ENCODE assay signal across 13 cellular contexts in the genomic region with DNA sequence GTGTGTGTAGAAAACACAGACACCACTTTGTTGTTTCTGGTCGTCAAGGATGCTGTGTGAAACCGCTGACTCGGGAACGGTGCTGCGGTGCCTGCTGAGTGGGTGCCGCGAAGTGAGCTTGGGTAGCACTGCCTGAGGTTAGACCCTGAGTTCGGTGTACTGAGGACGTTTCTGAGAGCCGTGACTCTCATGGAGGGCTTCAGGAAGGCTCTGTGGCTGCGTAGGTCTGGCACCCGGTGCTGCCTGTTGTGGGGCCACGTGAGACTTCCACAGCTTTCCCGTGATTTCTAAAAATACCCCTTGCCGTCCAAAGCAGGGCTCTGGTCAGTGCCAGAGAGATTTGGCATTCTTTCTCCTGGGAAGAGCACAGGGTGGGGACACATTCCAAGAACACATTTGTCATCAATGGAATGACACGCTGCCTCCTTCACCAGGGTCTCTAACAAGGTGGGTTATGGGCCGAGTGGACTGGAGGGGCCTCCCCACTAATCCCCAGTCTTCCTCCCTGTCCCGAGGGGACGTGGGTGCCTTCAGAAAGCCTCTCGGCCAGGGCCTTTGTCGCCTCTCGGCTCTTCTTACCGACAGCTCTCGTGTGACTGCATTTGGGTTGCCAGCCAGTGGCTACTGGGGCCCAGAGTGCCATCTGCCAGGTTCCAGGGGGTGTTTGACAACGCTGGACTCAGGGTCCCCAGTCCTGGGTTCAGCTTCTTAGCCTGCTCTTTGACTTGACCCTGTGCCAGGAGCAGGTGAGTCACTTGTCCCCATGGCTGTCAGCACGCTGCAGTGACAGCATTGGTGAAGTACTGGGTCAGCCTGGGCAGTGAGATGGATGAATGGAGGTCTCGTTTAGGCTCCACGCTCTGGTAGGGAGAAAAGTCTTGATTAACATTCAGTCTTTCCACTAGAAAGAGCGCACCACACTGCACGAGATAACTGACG.
A peak's percentile ranks its signal among the peaks of the same experiment; 100 is the strongest.
DNase-seq lines count a peak whose midpoint lies in the region; ATAC-seq and TF ChIP-seq lines count a peak whose summit lies in the region.
"Had no signal": no experiment of that assay in that cellular context is flagged by ENCODE, and none has a peak within 500 bp of the region (broad histone marks: within the 10 kb centered on the region; RNA-seq: fewer than 3 reads in every experiment).

No MANE protein-coding gene starts in this region.

- DNase-seq in dorsolateral prefrontal cortex (peak in 2 of 10 donors; percentile 41 to 60), mucosa of descending colon (peak; percentile 35 to 51 (median 44)), thoracic aorta (ENCODE audit: low spot score) (no peak), iPS-NIHi11 (ENCODE audit: low spot score) (no peak), medulla oblongata (ENCODE audit: extremely low spot score) (no peak)
- DNase-seq: activated CD8-positive, alpha-beta T cell treated with anti-CD3 and anti-CD28 coated beads for 36 hours; DMS53; endodermal cell; NCI-H1436 treated with DMSO at 0.1 percent for 48 hours; stimulated activated CD4-positive, alpha-beta T cell treated with anti-CD3 and anti-CD28 coated beads, Interleukin-4, amount 100 ng/mL, for 4 hours; T-helper 1 cell had no signal

- H3K27me3 ChIP-seq in dorsolateral prefrontal cortex, result no peaks in the 10 kb centered on the region
- H3K27me3 ChIP-seq in thoracic aorta (replicated peaks; ENCODE audit: insufficient read depth), result no peaks in the 10 kb centered on the region

- no peaks in the 10 kb centered on the region for H3K9me3 ChIP-seq in KOPT-K1 (ENCODE audit: insufficient read depth, low read length, poor library complexity, severe bottlenecking)
- no peaks in the 10 kb centered on the region for H3K9me3 ChIP-seq in mucosa of descending colon
- H3K9me3 ChIP-seq in thoracic aorta, result no peaks in the 10 kb centered on the region

- intact Hi-C loops in dorsolateral prefrontal cortex (cut with DNase I) (no loop called here), mucosa of descending colon (cut with DNase I, micrococcal nuclease) (no loop called here)

- no peak for TF ChIP-seq CTCF in dorsolateral prefrontal cortex (IDR thresholded peaks at IDR 0.05 in 54 of 56, conservative IDR thresholded peaks at IDR 0.05 in 2 of 56; ENCODE audit: low read depth in 1 of 56, partially characterized antibody in 56 of 56)
- TF ChIP-seq CTCF in mucosa of descending colon (IDR thresholded peaks at IDR 0.05), result no peak
- TF ChIP-seq CTCF in thoracic aorta (IDR thresholded peaks at IDR 0.05), result no peak

- H3K36me3 ChIP-seq in KOPT-K1 (ENCODE audit: insufficient read depth, low read length) (peaks cover 29% of the 10 kb centered on the region), mucosa of descending colon (ENCODE audit: low read depth) (no peaks in the 10 kb centered on the region), thoracic aorta (no peaks in the 10 kb centered on the region)

- H3K4me3 ChIP-seq in dorsolateral prefrontal cortex (peak overlapping the region in 4 of 59 donors; percentile 2 to 27 (median 11)), mucosa of descending colon (no peak overlapping the region), thoracic aorta (peak overlapping the region; percentile 5)

- peak overlapping the region; percentile 19 for H3K27ac ChIP-seq in KOPT-K1 (ENCODE audit: low read depth, low read length, poor library complexity, severe bottlenecking)
- H3K27ac ChIP-seq in dorsolateral prefrontal cortex, result peak overlapping the region; percentile 22 to 100 (median 88)
- peak overlapping the region; percentile 88 to 97 for H3K27ac ChIP-seq in thoracic aorta

- H3K4me1 ChIP-seq in mucosa of descending colon (ENCODE audit: low read depth), result peaks cover 19% of the 10 kb centered on the region
- H3K4me1 ChIP-seq in thoracic aorta (ENCODE audit: control insufficient read depth in 1 of 2, low read depth in 2 of 2), result peaks cover 47 to 86% of the 10 kb centered on the region in 2 donors

- ATAC-seq in mucosa of descending colon (peak; percentile 55), thoracic aorta (ENCODE audit: insufficient number of reproducible peaks, low FRiP score, low read depth) (peak; percentile 23), HG03135 (IDR thresholded peaks at IDR 0.05; ENCODE audit: unreplicated experiment) (no peak)
- ATAC-seq: activated CD8-positive, alpha-beta T cell treated with anti-CD3 and anti-CD28 coated beads for 36 hours had no signal

Comparison
In these comparisons a context has a peak if more than half of its experiments do, and no peak if none do; other contexts are left out.
1. H3K27ac ChIP-seq: peak in every context shown above with its lines; median percentile 92 in thoracic aorta; 88 in dorsolateral prefrontal cortex; 19 in KOPT-K1.
2. DNase-seq: peak in mucosa of descending colon (3 of 3); none in thoracic aorta (single experiment), iPS-NIHi11 (single experiment) and medulla oblongata (single experiment).